Comparison of ENCODE assay signal across 22 cellular contexts in genomic region chr15:34070003-34070402, GRCh38.
"Had no signal": no experiment of that assay in that cellular context is flagged by ENCODE, and none has a peak within 500 bp of the region (broad histone marks: within the 10 kb centered on the region; RNA-seq: fewer than 3 reads in every experiment).

No MANE protein-coding gene starts in this region.

- H3K4me3 ChIP-seq: dorsolateral prefrontal cortex, lung, mucosa of descending colon, prostate gland, right atrium auricular region, sigmoid colon, stomach, thyroid gland, vagina had no signal

- H3K27me3 ChIP-seq: dorsolateral prefrontal cortex, right atrium auricular region, sigmoid colon, stomach, vagina had no signal

- H3K4me1 ChIP-seq: parathyroid adenoma, prostate gland, right atrium auricular region, sigmoid colon, stomach had no signal

- H3K9ac ChIP-seq: parathyroid adenoma had no signal

- H2AFZ ChIP-seq: parathyroid adenoma had no signal

- H3K27ac ChIP-seq: dorsolateral prefrontal cortex, parathyroid adenoma, prostate gland, right atrium auricular region, sigmoid colon, stomach, thyroid gland, vagina had no signal

- FAIRE-seq: frontal cortex, keratinocyte had no signal

- H3K36me3 ChIP-seq: prostate gland, right atrium auricular region, sigmoid colon, stomach, thyroid gland, vagina had no signal

- H3K9me3 ChIP-seq: mucosa of descending colon, prostate gland, right atrium auricular region, sigmoid colon, stomach, thyroid gland, vagina had no signal

- ATAC-seq: left ventricle myocardium superior; mucosa of descending colon; natural killer cell treated with Interleukin-12 subunit alpha and Interleukin-12 subunit beta and Interleukin-15 and Interleukin-18, amount 100 ng/mL, for 72 hours; stimulated activated effector memory CD8-positive, alpha-beta T cell treated with anti-CD3 and anti-CD28 coated beads, Interleukin-12 subunit alpha, Interleukin-12 subunit beta, amount 100 ng/mL, for 72 hours had no signal

- DNase-seq: dorsolateral prefrontal cortex; effector CD4-positive, alpha-beta T cell; hypothalamus; left ventricle myocardium superior; mucosa of descending colon; naive B cell; sigmoid colon; stimulated activated CD4-positive, alpha-beta T cell treated with anti-CD3 and anti-CD28 coated beads, Interleukin-2, amount 100 ng/mL, for 24 hours; stimulated activated CD4-positive, alpha-beta T cell treated with anti-CD3 and anti-CD28 coated beads, Interleukin-4, amount 100 ng/mL, for 24 hours; stimulated activated naive CD4-positive, alpha-beta T cell treated with Interleukin-2 at 50 U/mL for 16 hours; stomach; thyroid gland; trophoblast cell had no signal

- H3K79me2 ChIP-seq: parathyroid adenoma had no signal
